In genomic region chr3:9669277-9669676, GRCh38 we compare ENCODE assay signal across 21 cellular contexts. TPM values are rescaled to one million over a fixed set of nuclear protein-coding genes. Genes with fewer than 3 reads are reported as not detected.
DNase-seq lines count a peak whose midpoint lies in the region; ATAC-seq and TF ChIP-seq lines count a peak whose summit lies in the region.
"Had no signal": no experiment of that assay in that cellular context is flagged by ENCODE, and none has a peak within 500 bp of the region (broad histone marks: within the 10 kb centered on the region; RNA-seq: fewer than 3 reads in every experiment).

No MANE protein-coding gene starts in this region.

- H3K36me3 ChIP-seq in right atrium auricular region (peaks cover 85% of the 10 kb centered on the region), adrenal gland (replicated peaks in 1 of 2) (peaks cover 0 to 83% of the 10 kb centered on the region in 2 donors), gastrocnemius medialis (peaks cover 7 to 88% of the 10 kb centered on the region in 2 donors)

- ATAC-seq in left ventricle myocardium superior = no peak
- ATAC-seq in gastrocnemius medialis = no peak
- ATAC-seq: HepG2 had no signal

- H3K4me3 ChIP-seq in right atrium auricular region (no peak overlapping the region), adrenal gland (no peak overlapping the region), gastrocnemius medialis (no peak overlapping the region)

- DNase-seq in right atrium auricular region (ENCODE audit: low spot score) (no peak), left ventricle myocardium superior (no peak), adrenal gland (no peak), gastrocnemius medialis (no peak), OCI-M2 (lab: John Stamatoyannopoulos, UW; ENCODE audit: unreplicated experiment) (no peak), kidney glomerular epithelial cell (lab: John Stamatoyannopoulos, UW) (no peak), EL (no peak)
- DNase-seq: ACHN; COR-L47; DMS153; NCI-H1048; NCI-H1436 treated with DMSO at 0.1 percent for 48 hours; NCI-H2029 treated with DMSO at 0.1 percent for 48 hours; NCI-H2171 treated with DMSO at 0.1 percent for 48 hours; NCI-H446 treated with DMSO at 0.1 percent for 48 hours; NK-92 treated with Interleukin-12 subunit alpha and Interleukin-12 subunit beta, amount 100 ng/mL, for 24 hours had no signal

- in situ Hi-C loops in gastrocnemius medialis (cut with MboI; ENCODE audit: low sequenced_read_pairs in 4 of 4) = loop anchor here in 2 of 4 donors (25.0 kb wide), 1 partner anchor 307 kb away; the partner anchor contains the start of gene THUMPD3 (in 2 of the 2)

- TF ChIP-seq CTCF in right atrium auricular region (IDR thresholded peaks at IDR 0.05) = no peak
- no peak for TF ChIP-seq CTCF in adrenal gland (IDR thresholded peaks at IDR 0.05)
- no peak for TF ChIP-seq CTCF in gastrocnemius medialis (IDR thresholded peaks at IDR 0.05 in 4 of 5, conservative IDR thresholded peaks at IDR 0.05 in 1 of 5)

- 92 to 95% (median 93%) methylated on average over 4 of the region's 4 CpGs; no CpG with 5 or more reads in 1 of the 4 donors for WGBS in adrenal gland, 4 donors

- intact Hi-C loops in left ventricle myocardium superior (cut with micrococcal nuclease) (no loop called here), adrenal gland (cut with DNase I) (no loop called here), gastrocnemius medialis (cut with DNase I; ENCODE audit: low total_unique reads) (no loop called here)

- H3K4me1 ChIP-seq in right atrium auricular region = peaks cover 0 to 64% of the 10 kb centered on the region in 2 donors
- peaks cover 16 to 17% of the 10 kb centered on the region in 2 donors for H3K4me1 ChIP-seq in adrenal gland (replicated peaks in 1 of 2)
- peaks cover 19 to 34% of the 10 kb centered on the region in 2 donors for H3K4me1 ChIP-seq in gastrocnemius medialis

- H3K27ac ChIP-seq in right atrium auricular region (peak overlapping the region; percentile 65 to 84), adrenal gland (peak overlapping the region in 4 of 5 donors; percentile 41 to 69 (median 55)), gastrocnemius medialis (peak overlapping the region; percentile 32 to 79 (median 57))
- H3K27ac ChIP-seq: KMS-11 had no signal

- no peaks in the 10 kb centered on the region for H3K27me3 ChIP-seq in right atrium auricular region
- no peaks in the 10 kb centered on the region for H3K27me3 ChIP-seq in adrenal gland
- H3K27me3 ChIP-seq in gastrocnemius medialis = no peaks in the 10 kb centered on the region

- no peaks in the 10 kb centered on the region for H3K9me3 ChIP-seq in right atrium auricular region
- H3K9me3 ChIP-seq in adrenal gland (replicated peaks in 1 of 3) = no peaks in the 10 kb centered on the region
- H3K9me3 ChIP-seq in gastrocnemius medialis = no peaks in the 10 kb centered on the region

- TF ChIP-seq POLR2A in adrenal gland (IDR thresholded peaks at IDR 0.05) = no peak
- TF ChIP-seq POLR2A in gastrocnemius medialis (IDR thresholded peaks at IDR 0.05) = no peak

RNA-seq across cellular contexts. Expression of gene MTMR14, which starts 20.0 kb away (rescaled TPM):
- 10 to 100 TPM; 47.6 to 52.0 TPM for total RNA-seq in right atrium auricular region
- 45.3 TPM for total RNA-seq in left ventricle myocardium superior
- total RNA-seq in adrenal gland = 10 to 100 TPM; 34.2 to 73.0 (median 40.8) TPM
- 10 to 100 TPM; 26.9 to 54.1 (median 42.4) TPM for polyA plus RNA-seq in adrenal gland
- 10 to 100 TPM; 53.7 to 87.0 (median 68.3) TPM for total RNA-seq in gastrocnemius medialis

RNA-seq across cellular contexts. Expression of gene CPNE9, which starts 34.4 kb away (rescaled TPM):
- total RNA-seq in right atrium auricular region = not detected
- total RNA-seq in left ventricle myocardium superior = not detected
- 1 to 10 TPM in 4 of 8 donors, under 1 TPM in 3, not detected in 1; 0.26 to 2.1 (median 1.2) TPM for total RNA-seq in adrenal gland
- 1 to 10 TPM; 1.6 to 9.2 (median 4.0) TPM for polyA plus RNA-seq in adrenal gland
- total RNA-seq in gastrocnemius medialis = not detected
- total RNA-seq: HepG2, M059J, OCI-LY7, RPMI7951 had no signal
